1 cellular context compared by ENCODE assay signal in the genomic region with DNA sequence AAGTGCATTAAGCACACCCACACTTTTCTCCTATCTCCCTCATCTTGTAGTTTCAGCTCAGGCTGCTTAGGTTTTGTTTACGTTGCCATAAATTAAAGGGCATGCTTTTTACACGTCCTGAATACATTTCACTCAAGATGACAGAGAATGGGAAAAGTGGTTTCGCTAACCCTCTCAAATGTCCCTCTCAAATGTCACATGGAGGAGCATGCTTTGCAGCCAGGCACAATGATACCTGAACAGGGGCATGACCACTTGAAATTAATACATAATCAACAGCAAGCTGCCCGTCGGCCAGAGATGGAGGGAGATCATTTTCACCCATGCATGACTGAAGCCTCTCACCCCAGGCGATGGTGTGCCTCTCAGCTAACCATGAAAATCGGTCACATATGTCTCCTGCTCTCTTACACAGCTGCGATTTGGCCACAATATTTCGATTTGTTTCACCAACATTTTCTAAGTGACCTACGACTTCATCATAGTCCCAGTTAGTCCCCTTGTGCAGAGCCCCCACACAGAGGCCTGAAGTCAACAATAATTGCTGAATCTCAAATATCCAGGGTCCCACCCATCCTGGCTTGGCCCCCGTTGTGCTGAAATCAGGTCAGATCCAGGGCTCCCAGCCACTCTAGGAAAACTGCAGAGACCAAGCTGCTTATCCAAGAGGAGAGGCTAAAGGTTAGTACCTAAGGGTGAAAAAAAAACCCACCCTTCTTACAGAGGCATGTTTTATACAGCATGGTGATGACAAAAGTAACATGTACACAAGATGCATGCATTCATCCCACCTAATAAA.
TF ChIP-seq lines count a peak whose summit lies in the region.

No MANE protein-coding gene starts in this region.

TF ChIP-seq in HEK293, 187 proteins besides CTCF, POLR2A, EP300 and RAD21 (continued from another document and continues in another):
- TF ChIP-seq ZNF280D (tag by site-specific recombination; IDR thresholded peaks at IDR 0.05) (no peak), FEZF1 (tag by site-specific recombination; IDR thresholded peaks at IDR 0.05) (peak; percentile 97), ZXDB (tag by site-specific recombination; IDR thresholded peaks at IDR 0.05) (peak; percentile 90), KLF10 (tag by site-specific recombination; IDR thresholded peaks at IDR 0.05) (peak; percentile 71), ZNF558 (tag by site-specific recombination; IDR thresholded peaks at IDR 0.05) (no peak), ZNF138 (tag by site-specific recombination; IDR thresholded peaks at IDR 0.05; ENCODE audit: borderline replicate concordance) (no peak), GLIS2 (tag by site-specific recombination; IDR thresholded peaks at IDR 0.05) (0 out of 2 replicates have a peak, but pooled peaks have one; percentile 22), IKZF3 (tag by site-specific recombination; IDR thresholded peaks at IDR 0.05) (peak; percentile 94), KLF8 (tag by site-specific recombination; IDR thresholded peaks at IDR 0.05) (peak; percentile 81), GLI2 (tag by site-specific recombination; IDR thresholded peaks at IDR 0.05; ENCODE audit: borderline replicate concordance, low read depth) (peak; percentile 79), ZNF629 (tag by site-specific recombination; IDR thresholded peaks at IDR 0.05) (peak; percentile 81), ZNF660 (tag by site-specific recombination; IDR thresholded peaks at IDR 0.05) (0 out of 2 replicates have a peak, but pooled peaks have one; percentile 13), SP3 (tag by site-specific recombination; IDR thresholded peaks at IDR 0.05) (no peak), ZFHX2 (tag by site-specific recombination; conservative IDR thresholded peaks at IDR 0.05) (peak; percentile 66), ZNF529 (tag by site-specific recombination; IDR thresholded peaks at IDR 0.05; ENCODE audit: insufficient replicate concordance) (no peak), ZNF596 (tag by site-specific recombination; IDR thresholded peaks at IDR 0.05) (peak; percentile 42; the same call in 1 of the 2 replicates), ZBTB17 (tag by site-specific recombination; IDR thresholded peaks at IDR 0.05) (peak; percentile 93), ZSCAN23 (tag by site-specific recombination; IDR thresholded peaks at IDR 0.05) (peak; percentile 67; the same call in 1 of the 2 replicates), ZNF433 (tag by site-specific recombination; IDR thresholded peaks at IDR 0.05; ENCODE audit: low read depth) (no peak), SCRT1 (tag by site-specific recombination; IDR thresholded peaks at IDR 0.05; ENCODE audit: borderline replicate concordance) (0 out of 2 replicates have a peak, but pooled peaks have one; percentile 28), ZNF24 (tag by site-specific recombination; IDR thresholded peaks at IDR 0.05) (peak; percentile 88), ZNF600 (tag by site-specific recombination; IDR thresholded peaks at IDR 0.05) (peak; percentile 66; the same call in 1 of the 2 replicates), ZNF2 (tag by site-specific recombination; IDR thresholded peaks at IDR 0.05) (peak; percentile 85; the same call in 1 of the 2 replicates), TRIM28 (IDR thresholded peaks at IDR 0.05; ENCODE audit: borderline replicate concordance, low read length) (peak; percentile 93), ZBTB1 (tag by site-specific recombination; IDR thresholded peaks at IDR 0.05) (no peak), ZNF324 (tag by site-specific recombination; IDR thresholded peaks at IDR 0.05) (0 out of 2 replicates have a peak, but pooled peaks have one; percentile 33), ZNF366 (tag by site-specific recombination; conservative IDR thresholded peaks at IDR 0.05) (peak; percentile 84), ZNF501 (tag by site-specific recombination; IDR thresholded peaks at IDR 0.05) (peak; percentile 79), ZFP69B (tag by site-specific recombination; IDR thresholded peaks at IDR 0.05) (0 out of 2 replicates have a peak, but pooled peaks have one; percentile 28), MYNN (tag by site-specific recombination; IDR thresholded peaks at IDR 0.05; ENCODE audit: borderline replicate concordance) (no peak), MZF1 (tag by site-specific recombination; IDR thresholded peaks at IDR 0.05; ENCODE audit: borderline replicate concordance) (peak; percentile 97), ZSCAN4 (tag by site-specific recombination; IDR thresholded peaks at IDR 0.05) (no peak), PRDM10 (tag by site-specific recombination; IDR thresholded peaks at IDR 0.05) (peak; percentile 82), SP7 (tag by site-specific recombination; IDR thresholded peaks at IDR 0.05) (peak; percentile 98), BCL11A (tag by site-specific recombination; IDR thresholded peaks at IDR 0.05; ENCODE audit: low read depth) (peak; percentile 58; the same call in 1 of the 2 replicates), ZBTB21 (tag by site-specific recombination; IDR thresholded peaks at IDR 0.05) (peak; percentile 62), ZBTB44 (tag by site-specific recombination; IDR thresholded peaks at IDR 0.05) (peak; percentile 100), ZEB2 (tag by site-specific recombination; IDR thresholded peaks at IDR 0.05) (peak; percentile 71; the same call in 1 of the 2 replicates), TCF7L2 (IDR thresholded peaks at IDR 0.05; ENCODE audit: borderline replicate concordance, low read depth, low read length) (peak; percentile 73)
- TF ChIP-seq, protein P1, sequence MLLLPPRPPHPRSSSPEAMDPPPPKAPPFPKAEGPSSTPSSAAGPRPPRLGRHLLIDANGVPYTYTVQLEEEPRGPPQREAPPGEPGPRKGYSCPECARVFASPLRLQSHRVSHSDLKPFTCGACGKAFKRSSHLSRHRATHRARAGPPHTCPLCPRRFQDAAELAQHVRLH (tag by site-specific recombination; IDR thresholded peaks at IDR 0.05): peak; percentile 62; the same call in 1 of the 2 replicates
- TF ChIP-seq, protein P2, sequence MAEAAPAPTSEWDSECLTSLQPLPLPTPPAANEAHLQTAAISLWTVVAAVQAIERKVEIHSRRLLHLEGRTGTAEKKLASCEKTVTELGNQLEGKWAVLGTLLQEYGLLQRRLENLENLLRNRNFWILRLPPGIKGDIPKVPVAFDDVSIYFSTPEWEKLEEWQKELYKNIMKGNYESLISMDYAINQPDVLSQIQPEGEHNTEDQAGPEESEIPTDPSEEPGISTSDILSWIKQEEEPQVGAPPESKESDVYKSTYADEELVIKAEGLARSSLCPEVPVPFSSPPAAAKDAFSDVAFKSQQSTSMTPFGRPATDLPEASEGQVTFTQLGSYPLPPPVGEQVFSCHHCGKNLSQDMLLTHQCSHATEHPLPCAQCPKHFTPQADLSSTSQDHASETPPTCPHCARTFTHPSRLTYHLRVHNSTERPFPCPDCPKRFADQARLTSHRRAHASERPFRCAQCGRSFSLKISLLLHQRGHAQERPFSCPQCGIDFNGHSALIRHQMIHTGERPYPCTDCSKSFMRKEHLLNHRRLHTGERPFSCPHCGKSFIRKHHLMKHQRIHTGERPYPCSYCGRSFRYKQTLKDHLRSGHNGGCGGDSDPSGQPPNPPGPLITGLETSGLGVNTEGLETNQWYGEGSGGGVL (tag by site-specific recombination; IDR thresholded peaks at IDR 0.05): peak; percentile 50
- TF ChIP-seq, protein P3, sequence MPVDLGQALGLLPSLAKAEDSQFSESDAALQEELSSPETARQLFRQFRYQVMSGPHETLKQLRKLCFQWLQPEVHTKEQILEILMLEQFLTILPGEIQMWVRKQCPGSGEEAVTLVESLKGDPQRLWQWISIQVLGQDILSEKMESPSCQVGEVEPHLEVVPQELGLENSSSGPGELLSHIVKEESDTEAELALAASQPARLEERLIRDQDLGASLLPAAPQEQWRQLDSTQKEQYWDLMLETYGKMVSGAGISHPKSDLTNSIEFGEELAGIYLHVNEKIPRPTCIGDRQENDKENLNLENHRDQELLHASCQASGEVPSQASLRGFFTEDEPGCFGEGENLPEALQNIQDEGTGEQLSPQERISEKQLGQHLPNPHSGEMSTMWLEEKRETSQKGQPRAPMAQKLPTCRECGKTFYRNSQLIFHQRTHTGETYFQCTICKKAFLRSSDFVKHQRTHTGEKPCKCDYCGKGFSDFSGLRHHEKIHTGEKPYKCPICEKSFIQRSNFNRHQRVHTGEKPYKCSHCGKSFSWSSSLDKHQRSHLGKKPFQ (tag by site-specific recombination; IDR thresholded peaks at IDR 0.05): peak; percentile 57; the same call in 1 of the 2 replicates
- TF ChIP-seq, protein P4, sequence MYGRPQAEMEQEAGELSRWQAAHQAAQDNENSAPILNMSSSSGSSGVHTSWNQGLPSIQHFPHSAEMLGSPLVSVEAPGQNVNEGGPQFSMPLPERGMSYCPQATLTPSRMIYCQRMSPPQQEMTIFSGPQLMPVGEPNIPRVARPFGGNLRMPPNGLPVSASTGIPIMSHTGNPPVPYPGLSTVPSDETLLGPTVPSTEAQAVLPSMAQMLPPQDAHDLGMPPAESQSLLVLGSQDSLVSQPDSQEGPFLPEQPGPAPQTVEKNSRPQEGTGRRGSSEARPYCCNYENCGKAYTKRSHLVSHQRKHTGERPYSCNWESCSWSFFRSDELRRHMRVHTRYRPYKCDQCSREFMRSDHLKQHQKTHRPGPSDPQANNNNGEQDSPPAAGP (tag by site-specific recombination; IDR thresholded peaks at IDR 0.05): 0 out of 2 replicates have a peak, but pooled peaks have one; percentile 38
- TF ChIP-seq, protein P5, sequence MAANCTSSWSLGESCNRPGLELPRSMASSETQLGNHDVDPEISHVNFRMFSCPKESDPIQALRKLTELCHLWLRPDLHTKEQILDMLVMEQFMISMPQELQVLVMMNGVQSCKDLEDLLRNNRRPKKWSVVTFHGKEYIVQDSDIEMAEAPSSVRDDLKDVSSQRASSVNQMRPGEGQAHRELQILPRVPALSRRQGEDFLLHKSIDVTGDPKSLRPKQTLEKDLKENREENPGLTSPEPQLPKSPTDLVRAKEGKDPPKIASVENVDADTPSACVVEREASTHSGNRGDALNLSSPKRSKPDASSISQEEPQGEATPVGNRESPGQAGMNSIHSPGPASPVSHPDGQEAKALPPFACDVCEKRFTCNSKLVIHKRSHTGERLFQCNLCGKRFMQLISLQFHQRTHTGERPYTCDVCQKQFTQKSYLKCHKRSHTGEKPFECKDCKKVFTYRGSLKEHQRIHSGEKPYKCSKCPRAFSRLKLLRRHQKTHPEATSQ (tag by site-specific recombination; IDR thresholded peaks at IDR 0.05): no peak
